Comparison of ENCODE assay signal across 18 cellular contexts in the genomic region with DNA sequence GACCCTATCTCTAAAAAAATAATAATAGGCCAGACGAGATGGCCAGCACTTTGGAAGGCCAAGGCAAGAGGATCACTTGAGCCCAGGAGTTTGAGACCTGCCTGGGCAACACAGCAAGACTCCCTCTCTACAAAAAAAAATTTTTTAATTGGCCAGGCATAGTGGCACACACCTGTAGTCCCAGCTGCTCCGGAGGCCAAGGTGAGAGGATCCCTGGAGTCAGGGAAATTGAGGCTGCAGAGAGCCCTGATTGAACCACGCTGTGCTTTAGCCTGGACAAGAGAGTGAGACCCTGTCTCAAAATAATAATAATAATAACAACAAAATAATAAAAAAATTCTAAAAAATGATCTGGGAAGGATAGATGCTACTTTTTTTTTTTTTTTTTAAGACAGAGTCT. TPM values are rescaled to one million over a fixed set of nuclear protein-coding genes. Genes with fewer than 3 reads are reported as not detected.
DNase-seq lines count a peak whose midpoint lies in the region; ATAC-seq and TF ChIP-seq lines count a peak whose summit lies in the region.
"Had no signal": no experiment of that assay in that cellular context is flagged by ENCODE, and none has a peak within 500 bp of the region (broad histone marks: within the 10 kb centered on the region; RNA-seq: fewer than 3 reads in every experiment).

No MANE protein-coding gene starts in this region.

- no peak overlapping the region for H3K4ac ChIP-seq in trophoblast cell (ENCODE audit: low read depth, low read length)

- intact Hi-C loops in PC-9 (cut with micrococcal nuclease; ENCODE audit: unreplicated experiment) (loop anchor here (2.0 kb wide), 1 partner anchor 21 kb away; no protein-coding TSS in a partner anchor), body of pancreas (cut with DNase I) (no loop called here), head of caudate nucleus (cut with DNase I) (no loop called here)

- no peak overlapping the region for H2AK5ac ChIP-seq in trophoblast cell (ENCODE audit: low read length)

- no peak overlapping the region for H4K12ac ChIP-seq in trophoblast cell (ENCODE audit: low read depth, low read length)

- no peak overlapping the region for H2BK120ac ChIP-seq in trophoblast cell (ENCODE audit: insufficient read depth, low read length, poor library complexity)

- H3K79me1 ChIP-seq in trophoblast cell (ENCODE audit: low read length): peaks cover 6% of the 10 kb centered on the region

- DNase-seq in activated naive CD4-positive, alpha-beta T cell treated with anti-CD3 and anti-CD28 coated beads, Interleukin-2, amount 10 ng/mL, durations not matched to agents 7 days and 5 days: no peak
- DNase-seq in activated naive CD4-positive, alpha-beta T cell treated with Interleukin-2 at 50 U/mL for 16 hours: no peak
- DNase-seq in PC-9 (no peak), endodermal cell (no peak), trophoblast cell (no peak), foreskin fibroblast (no peak), body of pancreas (no peak), head of caudate nucleus (no peak)
- DNase-seq: adrenal gland; effector memory CD8-positive, alpha-beta T cell; KG1; left ventricle myocardium superior; NCI-H1092 treated with DMSO at 0.1 percent for 48 hours; NCI-H774; substantia nigra had no signal

- TF ChIP-seq CTCF in PC-9 (conservative IDR thresholded peaks at IDR 0.05): no peak
- no peak for TF ChIP-seq CTCF in endodermal cell (conservative IDR thresholded peaks at IDR 0.05)
- TF ChIP-seq CTCF in foreskin fibroblast (IDR thresholded peaks at IDR 0.05; ENCODE audit: low read depth, low read length): no peak
- TF ChIP-seq CTCF in body of pancreas (IDR thresholded peaks at IDR 0.05): no peak

- H3K79me2 ChIP-seq in PC-9 (ENCODE audit: low read depth) (peaks cover 21% of the 10 kb centered on the region), trophoblast cell (ENCODE audit: control insufficient read depth, insufficient read depth, low read length, poor library complexity) (peaks cover 5% of the 10 kb centered on the region)

- H3K18ac ChIP-seq in trophoblast cell (ENCODE audit: low read length): no peak overlapping the region

- peaks cover 8% of the 10 kb centered on the region; the same call in 1 of the 2 replicates for H3K4me1 ChIP-seq in PC-9 (replicated peaks; ENCODE audit: insufficient read depth)
- H3K4me1 ChIP-seq in endodermal cell (ENCODE audit: control insufficient read depth, insufficient read depth, low read length): no peaks in the 10 kb centered on the region
- H3K4me1 ChIP-seq in trophoblast cell (ENCODE audit: control insufficient read depth in 1 of 2, insufficient read depth in 2 of 2, low read length in 2 of 2): no peaks in the 10 kb centered on the region
- H3K4me1 ChIP-seq in body of pancreas: peaks cover 7% of the 10 kb centered on the region

- no peaks in the 10 kb centered on the region for H4K20me1 ChIP-seq in PC-9 (ENCODE audit: insufficient read depth)

- H2BK12ac ChIP-seq in trophoblast cell (ENCODE audit: low read length): peak overlapping the region; percentile 25

- TF ChIP-seq POLR2A in body of pancreas (IDR thresholded peaks at IDR 0.05): no peak

- H3K27ac Mint-ChIP-seq in activated naive CD4-positive, alpha-beta T cell treated with anti-CD3 and anti-CD28 coated beads, Interleukin-2, amount 10 ng/mL, durations not matched to agents 7 days and 5 days: peak overlapping the region; percentile 99
- H3K27ac Mint-ChIP-seq in endodermal cell: peak overlapping the region; percentile 100

- H3K9me3 ChIP-seq in PC-9 (ENCODE audit: insufficient read depth, low read depth) (no peaks in the 10 kb centered on the region), endodermal cell (ENCODE audit: control insufficient read depth, low read length) (no peaks in the 10 kb centered on the region), trophoblast cell (ENCODE audit: insufficient read depth, low read depth, low read length) (peaks cover 2% of the 10 kb centered on the region), body of pancreas (no peaks in the 10 kb centered on the region)
- H3K9me3 ChIP-seq: adrenal gland had no signal

- H3K4me1 Mint-ChIP-seq in activated naive CD4-positive, alpha-beta T cell treated with anti-CD3 and anti-CD28 coated beads, Interleukin-2, amount 10 ng/mL, durations not matched to agents 7 days and 5 days: peaks cover 18% of the 10 kb centered on the region
- peaks cover 2% of the 10 kb centered on the region for H3K4me1 Mint-ChIP-seq in endodermal cell
- H3K4me1 Mint-ChIP-seq: central memory CD8-positive, alpha-beta T cell had no signal

- no peak overlapping the region for H4K8ac ChIP-seq in trophoblast cell (ENCODE audit: low read depth, low read length)

- no peak overlapping the region for H3K9ac ChIP-seq in endodermal cell (ENCODE audit: extremely low read depth, low read length, poor library complexity, severe bottlenecking)
- no peak overlapping the region for H3K9ac ChIP-seq in trophoblast cell (ENCODE audit: low read length)

- H3K27ac ChIP-seq in PC-9 (peak overlapping the region; percentile 98), endodermal cell (ENCODE audit: low read depth, low read length) (no peak overlapping the region), trophoblast cell (ENCODE audit: low read depth, low read length) (no peak overlapping the region), body of pancreas (no peak overlapping the region)

- H2BK5ac ChIP-seq in trophoblast cell (ENCODE audit: low read depth, low read length, poor library complexity): no peak overlapping the region

- peaks cover 6% of the 10 kb centered on the region for H3K36me3 Mint-ChIP-seq in activated naive CD4-positive, alpha-beta T cell treated with anti-CD3 and anti-CD28 coated beads, Interleukin-2, amount 10 ng/mL, durations not matched to agents 7 days and 5 days
- H3K36me3 Mint-ChIP-seq in endodermal cell (ENCODE audit: low read depth): peaks cover 9% of the 10 kb centered on the region

- no peak overlapping the region for H3K4me3 ChIP-seq in PC-9
- H3K4me3 ChIP-seq in endodermal cell (ENCODE audit: low read length): no peak overlapping the region
- H3K4me3 ChIP-seq in trophoblast cell (ENCODE audit: low read depth, low read length): no peak overlapping the region
- H3K4me3 ChIP-seq in foreskin fibroblast (ENCODE audit: low read depth in 1 of 2, low read length in 2 of 2): no peak overlapping the region
- no peak overlapping the region for H3K4me3 ChIP-seq in body of pancreas

- POLR2A ChIA-PET in PC-9 (lab: Charles Lee; ENCODE audit: unreplicated experiment): no interaction called here

- no peak overlapping the region for H4K91ac ChIP-seq in trophoblast cell (ENCODE audit: low read depth, low read length)

- no peak overlapping the region for H3K23ac ChIP-seq in trophoblast cell (ENCODE audit: low read length)

- no peaks in the 10 kb centered on the region for H3K9me3 Mint-ChIP-seq in activated naive CD4-positive, alpha-beta T cell treated with anti-CD3 and anti-CD28 coated beads, Interleukin-2, amount 10 ng/mL, durations not matched to agents 7 days and 5 days
- no peaks in the 10 kb centered on the region for H3K9me3 Mint-ChIP-seq in endodermal cell
- H3K9me3 Mint-ChIP-seq: central memory CD8-positive, alpha-beta T cell; effector memory CD8-positive, alpha-beta T cell had no signal

- no peak overlapping the region for H3K14ac ChIP-seq in trophoblast cell (ENCODE audit: low read length)

- no peaks in the 10 kb centered on the region for H3K9me2 ChIP-seq in PC-9 (ENCODE audit: insufficient read depth)

- H3K4me2 ChIP-seq in PC-9 (no peak overlapping the region), trophoblast cell (ENCODE audit: low read length) (no peak overlapping the region)

- no TSS peak for BruUV-seq in PC-9 (replicated peaks; lab: Mats Ljungman, UMichigan)

- WGBS in endodermal cell (ENCODE audit: insufficient coverage in 1 of 2, insufficient read length in 1 of 2), 2 experiments: 95% methylated on average over 2 of the region's 3 CpGs; no CpG with 5 or more reads in 1 of the 2 experiments
- WGBS in trophoblast cell (ENCODE audit: extremely low coverage, insufficient coverage, insufficient read length): no CpG with 5 or more reads among the region's 3 CpGs
- WGBS in body of pancreas, 2 donors: 83 to 94% methylated on average over 3 of the region's 3 CpGs

- H3K27me3 Mint-ChIP-seq in activated naive CD4-positive, alpha-beta T cell treated with anti-CD3 and anti-CD28 coated beads, Interleukin-2, amount 10 ng/mL, durations not matched to agents 7 days and 5 days: no peaks in the 10 kb centered on the region
- no peaks in the 10 kb centered on the region for H3K27me3 Mint-ChIP-seq in endodermal cell (ENCODE audit: insufficient read depth)
- H3K27me3 Mint-ChIP-seq: central memory CD8-positive, alpha-beta T cell; effector memory CD8-positive, alpha-beta T cell had no signal

- H3K36me3 ChIP-seq in PC-9 (ENCODE audit: low read depth) (no peaks in the 10 kb centered on the region), endodermal cell (ENCODE audit: control insufficient read depth, insufficient read depth, low read length) (no peaks in the 10 kb centered on the region), trophoblast cell (ENCODE audit: control insufficient read depth in 1 of 2, insufficient read depth in 2 of 2, low read length in 2 of 2) (no peaks in the 10 kb centered on the region), body of pancreas (replicated peaks in 1 of 2; ENCODE audit: insufficient read depth in 1 of 2, low read depth in 2 of 2) (no peaks in the 10 kb centered on the region)
- H3K36me3 ChIP-seq: adrenal gland had no signal

- peaks cover 16% of the 10 kb centered on the region for H3F3A ChIP-seq in PC-9 (ENCODE audit: insufficient read depth, low read depth)

- 0 out of 2 replicates have a peak overlapping the region, but pooled peaks have one; percentile 90 for H2AFZ ChIP-seq in PC-9
- H2AFZ ChIP-seq in trophoblast cell (ENCODE audit: insufficient read depth, low read length, poor library complexity): no peak overlapping the region

- ATAC-seq in body of pancreas: no peak
- ATAC-seq: activated CD4-positive, CD25-positive, alpha-beta regulatory T cell treated with anti-CD3 and anti-CD28 coated beads, Interleukin-2, amount 50 U/mL, for 24 hours; effector memory CD8-positive, alpha-beta T cell; GM12878; left ventricle myocardium superior had no signal

- H3K4me3 Mint-ChIP-seq in activated naive CD4-positive, alpha-beta T cell treated with anti-CD3 and anti-CD28 coated beads, Interleukin-2, amount 10 ng/mL, durations not matched to agents 7 days and 5 days: no peak overlapping the region
- no peak overlapping the region for H3K4me3 Mint-ChIP-seq in endodermal cell

- CTCF ChIA-PET in activated naive CD4-positive, alpha-beta T cell treated with anti-CD3 and anti-CD28 coated beads, Interleukin-2, amount 10 ng/mL, durations not matched to agents 7 days and 5 days (lab: Charles Lee): no interaction called here
- CTCF ChIA-PET in PC-9 (lab: Charles Lee): no interaction called here

- H3K27me3 ChIP-seq in PC-9 (ENCODE audit: insufficient read depth, low read depth) (no peaks in the 10 kb centered on the region), endodermal cell (ENCODE audit: control insufficient read depth, insufficient read depth, low read length, poor library complexity, severe bottlenecking) (no peaks in the 10 kb centered on the region), trophoblast cell (ENCODE audit: insufficient read depth, low read length) (no peaks in the 10 kb centered on the region), body of pancreas (no peaks in the 10 kb centered on the region)
- H3K27me3 ChIP-seq: adrenal gland had no signal

RNA-seq across cellular contexts. Expression of gene DYNC2I2, which starts 1.1 kb away (rescaled TPM):
- total RNA-seq in PC-9 (2021) (225 and 263 TPM in 2 replicates), endodermal cell (100 to 1,000 TPM in 1 of 2 donors, 10 to 100 TPM in 1; 87.8 to 119 TPM), body of pancreas (10 to 100 TPM; 58.1 to 62.3 TPM)
- 83.9 TPM for polyA plus RNA-seq in endodermal cell (2013, experiment 1 of 2)
- 77.9 TPM for polyA plus RNA-seq in endodermal cell (2013, experiment 2 of 2)
- polyA plus RNA-seq in trophoblast cell (2013): 19.9 and 21.1 TPM in 2 replicates

RNA-seq across cellular contexts. Expression of gene SET, which starts 31.2 kb away (rescaled TPM):
- total RNA-seq in PC-9 (2021) (539 and 738 TPM in 2 replicates), endodermal cell (100 to 1,000 TPM; 762 to 795 TPM), body of pancreas (10 to 100 TPM; 70.9 to 87.2 TPM)
- polyA plus RNA-seq in endodermal cell (2013, experiment 1 of 2): 715 TPM
- polyA plus RNA-seq in endodermal cell (2013, experiment 2 of 2): 707 TPM
- polyA plus RNA-seq in trophoblast cell (2013): 357 and 372 TPM in 2 replicates

RNA-seq across cellular contexts. Expression of gene PKN3, which starts 44.5 kb away (rescaled TPM):
- total RNA-seq in PC-9 (2021) (5.5 and 9.1 TPM in 2 replicates), endodermal cell (10 to 100 TPM; 26.0 to 27.2 TPM), body of pancreas (10 to 100 TPM in 1 of 2 donors, 1 to 10 TPM in 1; 4.9 to 10.2 TPM)
- 17.5 TPM for polyA plus RNA-seq in endodermal cell (2013, experiment 1 of 2)
- polyA plus RNA-seq in endodermal cell (2013, experiment 2 of 2): 17.8 TPM
- 7.5 and 7.7 TPM in 2 replicates for polyA plus RNA-seq in trophoblast cell (2013)
